Comparison of ENCODE assay signal across 12 cellular contexts in the genomic region with DNA sequence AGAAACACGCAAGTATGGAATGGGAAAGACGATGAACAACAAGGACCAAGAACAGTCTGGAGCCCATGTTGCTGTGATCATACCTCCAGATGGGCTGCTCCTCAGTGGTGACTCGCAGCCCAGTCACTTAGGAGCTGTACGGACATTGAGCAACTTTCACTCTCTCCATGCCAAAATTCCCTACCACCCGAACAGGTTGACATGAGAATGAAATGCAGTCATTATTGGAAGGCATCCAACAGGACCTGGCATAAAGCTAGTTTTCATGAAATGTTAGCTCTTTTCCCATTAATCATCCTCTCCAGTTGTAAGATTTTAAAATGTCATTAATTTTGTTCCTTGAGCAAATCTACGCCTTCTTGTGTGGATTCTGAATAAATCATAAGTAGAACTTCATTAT.
DNase-seq lines count a peak whose midpoint lies in the region; ATAC-seq, FAIRE-seq and TF ChIP-seq lines count a peak whose summit lies in the region.
"Had no signal": no experiment of that assay in that cellular context is flagged by ENCODE, and none has a peak within 500 bp of the region (broad histone marks: within the 10 kb centered on the region; RNA-seq: fewer than 3 reads in every experiment).

No MANE protein-coding gene starts in this region.

- H3K9me3 ChIP-seq in A549: no peaks in the 10 kb centered on the region
- no peaks in the 10 kb centered on the region for H3K9me3 ChIP-seq in adrenal gland (replicated peaks in 1 of 3)
- H3K9me3 ChIP-seq: ovary had no signal

- FAIRE-seq in A549 (lab: Jason Lieb, UNC): no peak

- TF ChIP-seq EP300 in A549 (IDR thresholded peaks at IDR 0.05): no peak

- WGBS in A549 (ENCODE audit: missing lambda C conversion rate): 18% methylated on average over 6 of the region's 6 CpGs
- WGBS in adrenal gland, 4 donors: 40 to 65% (median 57%) methylated on average over 5 to 6 of the region's 6 CpGs

- H3K4me3 ChIP-seq in A549 (no peak overlapping the region), adrenal gland (no peak overlapping the region)
- H3K4me3 ChIP-seq: ovary had no signal

- H3K27ac ChIP-seq in A549 (no peak overlapping the region), adrenal gland (no peak overlapping the region)
- H3K27ac ChIP-seq: ovary had no signal

- CTCF ChIA-PET in A549 (lab: Yijun Ruan, JAX): no interaction called here

- TF ChIP-seq CTCF in A549 (IDR thresholded peaks at IDR 0.05) (no peak), adrenal gland (IDR thresholded peaks at IDR 0.05) (no peak)

- H3K36me3 ChIP-seq in adrenal gland (replicated peaks in 1 of 2): no peaks in the 10 kb centered on the region
- H3K36me3 ChIP-seq: ovary had no signal

- DNase-seq in A549 (ENCODE audit: low read depth in 1 of 2, low spot score in 1 of 2): peak in 1 of 2 experiments; percentile 6
- DNase-seq in HCEC 1CT: peak; percentile 53
- DNase-seq in adrenal gland: peak in 6 of 7 donors; percentile 21 to 51 (median 28)
- DNase-seq in glomerular visceral epithelial cell (ENCODE audit: extremely low spot score): peak; percentile 56
- no peak for DNase-seq in activated CD4-positive, CD25-positive, alpha-beta regulatory T cell (lab: John Stamatoyannopoulos, UW)
- no peak for DNase-seq in HT-29 (ENCODE audit: low spot score)
- DNase-seq: activated naive CD4-positive, alpha-beta T cell treated with anti-CD3 and anti-CD28 coated beads, Interleukin-2, amount 10 ng/mL, durations not matched to agents 7 days and 5 days; CD4-positive, CD25-positive, alpha-beta regulatory T cell; NCI-H2029 treated with DMSO at 0.1 percent for 48 hours; ovary had no signal

- no peak for TF ChIP-seq RAD21 in A549 (conservative IDR thresholded peaks at IDR 0.05 in 1 of 2, IDR thresholded peaks at IDR 0.05 in 1 of 2)

- POLR2A ChIA-PET in A549 (lab: Yijun Ruan, JAX): no interaction called here

- H3K27me3 ChIP-seq in adrenal gland: peaks cover 31% of the 10 kb centered on the region
- H3K27me3 ChIP-seq: ovary had no signal

- no peak for TF ChIP-seq POLR2A in A549 (IDR thresholded peaks at IDR 0.05; ENCODE audit: low read length)
- no peak for TF ChIP-seq POLR2A in adrenal gland (IDR thresholded peaks at IDR 0.05)

- H3K4me1 ChIP-seq in A549 (no peaks in the 10 kb centered on the region), adrenal gland (replicated peaks in 1 of 2) (no peaks in the 10 kb centered on the region)

- ATAC-seq in A549 (peak in 1 of 2 experiments; percentile 73; a peak in 2 of 6 replicates), HG03135 (IDR thresholded peaks at IDR 0.05; ENCODE audit: unreplicated experiment) (no peak), GM21381 (IDR thresholded peaks at IDR 0.05; ENCODE audit: unreplicated experiment) (no peak)

- H3K4me2 ChIP-seq in A549: peak overlapping the region; percentile 12; the same call in 1 of the 3 replicates

- intact Hi-C loops in adrenal gland (cut with DNase I): no loop called here

TF ChIP-seq in A549, 52 proteins besides CTCF, POLR2A, EP300 and RAD21:
- no peak for TF ChIP-seq HOXB5 (CRISPR knock-in tag; IDR thresholded peaks at IDR 0.05)
- TF ChIP-seq E2F6 (IDR thresholded peaks at IDR 0.05; ENCODE audit: borderline replicate concordance, low read depth): no peak
- no peak for TF ChIP-seq FOSL2 (IDR thresholded peaks at IDR 0.05)
- TF ChIP-seq FOSL2 (CRISPR knock-in tag; IDR thresholded peaks at IDR 0.05): no peak
- no peak for TF ChIP-seq TFCP2L1 (CRISPR knock-in tag; IDR thresholded peaks at IDR 0.05)
- TF ChIP-seq HOXB13 (CRISPR knock-in tag; IDR thresholded peaks at IDR 0.05; ENCODE audit: low read depth): no peak
- no peak for TF ChIP-seq PBX3 (IDR thresholded peaks at IDR 0.05)
- TF ChIP-seq JUN (IDR thresholded peaks at IDR 0.05): no peak
- TF ChIP-seq CBX2 (IDR thresholded peaks at IDR 0.05; ENCODE audit: borderline replicate concordance, low read depth): no peak
- no peak for TF ChIP-seq RNF2 (IDR thresholded peaks at IDR 0.05; ENCODE audit: borderline replicate concordance, low read depth)
- TF ChIP-seq FOSB (CRISPR knock-in tag; IDR thresholded peaks at IDR 0.05): no peak
- TF ChIP-seq NFE2L2 (conservative IDR thresholded peaks at IDR 0.05; ENCODE audit: low read length): no peak
- TF ChIP-seq ZNF302 (CRISPR knock-in tag; IDR thresholded peaks at IDR 0.05): no peak
- no peak for TF ChIP-seq HDAC2 (IDR thresholded peaks at IDR 0.05)
- TF ChIP-seq, protein P1, sequence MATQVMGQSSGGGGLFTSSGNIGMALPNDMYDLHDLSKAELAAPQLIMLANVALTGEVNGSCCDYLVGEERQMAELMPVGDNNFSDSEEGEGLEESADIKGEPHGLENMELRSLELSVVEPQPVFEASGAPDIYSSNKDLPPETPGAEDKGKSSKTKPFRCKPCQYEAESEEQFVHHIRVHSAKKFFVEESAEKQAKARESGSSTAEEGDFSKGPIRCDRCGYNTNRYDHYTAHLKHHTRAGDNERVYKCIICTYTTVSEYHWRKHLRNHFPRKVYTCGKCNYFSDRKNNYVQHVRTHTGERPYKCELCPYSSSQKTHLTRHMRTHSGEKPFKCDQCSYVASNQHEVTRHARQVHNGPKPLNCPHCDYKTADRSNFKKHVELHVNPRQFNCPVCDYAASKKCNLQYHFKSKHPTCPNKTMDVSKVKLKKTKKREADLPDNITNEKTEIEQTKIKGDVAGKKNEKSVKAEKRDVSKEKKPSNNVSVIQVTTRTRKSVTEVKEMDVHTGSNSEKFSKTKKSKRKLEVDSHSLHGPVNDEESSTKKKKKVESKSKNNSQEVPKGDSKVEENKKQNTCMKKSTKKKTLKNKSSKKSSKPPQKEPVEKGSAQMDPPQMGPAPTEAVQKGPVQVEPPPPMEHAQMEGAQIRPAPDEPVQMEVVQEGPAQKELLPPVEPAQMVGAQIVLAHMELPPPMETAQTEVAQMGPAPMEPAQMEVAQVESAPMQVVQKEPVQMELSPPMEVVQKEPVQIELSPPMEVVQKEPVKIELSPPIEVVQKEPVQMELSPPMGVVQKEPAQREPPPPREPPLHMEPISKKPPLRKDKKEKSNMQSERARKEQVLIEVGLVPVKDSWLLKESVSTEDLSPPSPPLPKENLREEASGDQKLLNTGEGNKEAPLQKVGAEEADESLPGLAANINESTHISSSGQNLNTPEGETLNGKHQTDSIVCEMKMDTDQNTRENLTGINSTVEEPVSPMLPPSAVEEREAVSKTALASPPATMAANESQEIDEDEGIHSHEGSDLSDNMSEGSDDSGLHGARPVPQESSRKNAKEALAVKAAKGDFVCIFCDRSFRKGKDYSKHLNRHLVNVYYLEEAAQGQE (IDR thresholded peaks at IDR 0.05): no peak
- TF ChIP-seq RARB (CRISPR knock-in tag; IDR thresholded peaks at IDR 0.05): no peak
- no peak for TF ChIP-seq MAFK (IDR thresholded peaks at IDR 0.05; ENCODE audit: partially characterized antibody)
- no peak for TF ChIP-seq ZFP36 (IDR thresholded peaks at IDR 0.05; ENCODE audit: borderline replicate concordance, partially characterized antibody)

Comparison
In these comparisons a context has a peak if more than half of its experiments do, and no peak if none do; other contexts are left out.
1. DNase-seq: peak in HCEC 1CT (single experiment), adrenal gland (6 of 7) and glomerular visceral epithelial cell (single experiment); none in activated CD4-positive, CD25-positive, alpha-beta regulatory T cell (0 of 4) and HT-29 (single experiment).